ENCODE assay signal across 10 cellular contexts in genomic region chr17:19462636-19463035, GRCh38. TPM values are rescaled to one million over a fixed set of nuclear protein-coding genes. Genes with fewer than 3 reads are reported as not detected.
DNase-seq lines count a peak whose midpoint lies in the region; ATAC-seq and TF ChIP-seq lines count a peak whose summit lies in the region.
"Not testable (repeated sequence)": the region's sequence is repeated elsewhere in the genome, so short reads cannot be mapped to it uniquely, and the experiment has no call there.
"Had no signal": no experiment of that assay in that cellular context is flagged by ENCODE, and none has a peak within 500 bp of the region (broad histone marks: within the 10 kb centered on the region; RNA-seq: fewer than 3 reads in every experiment).

No MANE protein-coding gene starts in this region.

- POLR2A ChIA-PET in CD4-positive, alpha-beta T cell (lab: Charles Lee): interaction anchor here (1.0 to 4.0 kb wide), 3 partner anchors 85 to 186 kb away, joined by 4 to 17 read pairs (median 4); partner anchors contain the start of genes ALDH3A2, B9D1 and MAPK7
- POLR2A ChIA-PET in activated CD4-positive, alpha-beta T cell treated with anti-CD3 and anti-CD28 coated beads for 36 hours (lab: Charles Lee): interaction anchor here (0.8 kb wide), 1 partner anchor 25 kb away, joined by 3 read pairs; no protein-coding TSS in a partner anchor

- peak overlapping the region; percentile 92 for H3K27ac Mint-ChIP-seq in CD4-positive, alpha-beta T cell
- peak overlapping the region; percentile 62 for H3K27ac Mint-ChIP-seq in activated CD4-positive, alpha-beta T cell treated with anti-CD3 and anti-CD28 coated beads for 36 hours
- peak overlapping the region; percentile 80 for H3K27ac Mint-ChIP-seq in activated naive CD8-positive, alpha-beta T cell
- peak overlapping the region; percentile 59 to 92 for H3K27ac Mint-ChIP-seq in effector memory CD8-positive, alpha-beta T cell
- peak overlapping the region; percentile 61 for H3K27ac Mint-ChIP-seq in stimulated activated effector memory CD8-positive, alpha-beta T cell treated with anti-CD3 and anti-CD28 coated beads, Interleukin-12 subunit alpha, Interleukin-12 subunit beta, amount 100 ng/mL, for 72 hours

- not testable (repeated sequence) for H3K56ac ChIP-seq in mesendoderm (ENCODE audit: low read length)

- not testable (repeated sequence) for H3K27me3 Mint-ChIP-seq in CD4-positive, alpha-beta T cell; activated CD4-positive, alpha-beta T cell treated with anti-CD3 and anti-CD28 coated beads for 36 hours; activated naive CD8-positive, alpha-beta T cell; effector memory CD8-positive, alpha-beta T cell

- peak overlapping the region; percentile 50 for H3K4ac ChIP-seq in mesendoderm (ENCODE audit: low read depth, low read length)

- H3K23ac ChIP-seq in mesendoderm (ENCODE audit: low read length): not testable (repeated sequence)

- not testable (repeated sequence) for H3K27me3 ChIP-seq in CD4-positive, alpha-beta T cell (ENCODE audit: control insufficient read depth, insufficient read depth, low read length); mesendoderm (ENCODE audit: insufficient read depth, low read length, poor library complexity)
- peaks cover 65% of the 10 kb centered on the region for H3K27me3 ChIP-seq in MM.1S (replicated peaks; ENCODE audit: insufficient read depth, low read length)

- not testable (repeated sequence) for H3K9me2 ChIP-seq in MM.1S (replicated peaks; ENCODE audit: insufficient read depth, low read length)

- not testable (repeated sequence) for H3K36me3 ChIP-seq in MM.1S (replicated peaks; ENCODE audit: insufficient read depth, low read length); mesendoderm (ENCODE audit: control insufficient read depth, insufficient read depth, low read length)

- no CpG with 5 or more reads among the region's 6 CpGs for whole genome bisulfite sequencing in mesendoderm (ENCODE audit: extremely low coverage, insufficient coverage, low lambda C conversion rate)

- peak overlapping the region; percentile 40 for H3K4me3 Mint-ChIP-seq in CD4-positive, alpha-beta T cell
- not testable (repeated sequence) for H3K4me3 Mint-ChIP-seq in activated CD4-positive, alpha-beta T cell treated with anti-CD3 and anti-CD28 coated beads for 36 hours; activated naive CD8-positive, alpha-beta T cell
- H3K4me3 Mint-ChIP-seq in effector memory CD8-positive, alpha-beta T cell: peak overlapping the region; percentile 52 to 67
- H3K4me3 Mint-ChIP-seq in stimulated activated effector memory CD8-positive, alpha-beta T cell treated with anti-CD3 and anti-CD28 coated beads, Interleukin-12 subunit alpha, Interleukin-12 subunit beta, amount 100 ng/mL, for 72 hours: peak overlapping the region; percentile 16

- not testable (repeated sequence) for H3K9ac ChIP-seq in MM.1S (ENCODE audit: low read length); mesendoderm (ENCODE audit: low read length)

- H3F3A ChIP-seq in MM.1S (ENCODE audit: insufficient read depth, low read length): peaks cover 36% of the 10 kb centered on the region

- not testable (repeated sequence) for H3K79me1 ChIP-seq in mesendoderm (ENCODE audit: low read length)

- H3K36me3 Mint-ChIP-seq in CD4-positive, alpha-beta T cell (ENCODE audit: low read depth); activated CD4-positive, alpha-beta T cell treated with anti-CD3 and anti-CD28 coated beads for 36 hours (ENCODE audit: low read depth); activated naive CD8-positive, alpha-beta T cell; effector memory CD8-positive, alpha-beta T cell (ENCODE audit: insufficient read depth); stimulated activated effector memory CD8-positive, alpha-beta T cell treated with anti-CD3 and anti-CD28 coated beads, Interleukin-12 subunit alpha, Interleukin-12 subunit beta, amount 100 ng/mL, for 72 hours: not testable (repeated sequence)

- peak overlapping the region; percentile 44 for H2BK5ac ChIP-seq in mesendoderm (ENCODE audit: low read length)

- not testable (repeated sequence) for ATAC-seq in CD4-positive, alpha-beta T cell (ENCODE audit: poor library complexity); activated CD4-positive, alpha-beta T cell treated with anti-CD3 and anti-CD28 coated beads for 36 hours; effector memory CD8-positive, alpha-beta T cell (replicated peaks); stimulated activated effector memory CD8-positive, alpha-beta T cell treated with anti-CD3 and anti-CD28 coated beads, Interleukin-12 subunit alpha, Interleukin-12 subunit beta, amount 100 ng/mL, for 72 hours

- H3K4me3 ChIP-seq in MM.1S (ENCODE audit: low read length); mesendoderm (ENCODE audit: low read length): not testable (repeated sequence)

- not testable (repeated sequence) for H2BK15ac ChIP-seq in mesendoderm (replicated peaks; ENCODE audit: low read depth)

- H3K4me2 ChIP-seq in MM.1S (ENCODE audit: low read depth, low read length): peak overlapping the region; percentile 4; the same call in 1 of the 2 replicates
- H3K4me2 ChIP-seq in mesendoderm (ENCODE audit: low read length): not testable (repeated sequence)

- intact Hi-C loops in CD4-positive, alpha-beta T cell (cut with DNase I, micrococcal nuclease): not testable (repeated sequence)
- intact Hi-C loops in activated CD4-positive, alpha-beta T cell treated with anti-CD3 and anti-CD28 coated beads for 36 hours (cut with DNase I, micrococcal nuclease): loop anchor here in 1 of 2 experiments (2.0 kb wide), 1 partner anchor 14 kb away; no protein-coding TSS in a partner anchor

- peak overlapping the region; percentile 90 for H2BK120ac ChIP-seq in mesendoderm (ENCODE audit: low read depth, low read length)

- H3K4me1 ChIP-seq in MM.1S (ENCODE audit: low read length): peaks cover 39% of the 10 kb centered on the region
- peaks cover 24% of the 10 kb centered on the region for H3K4me1 ChIP-seq in mesendoderm (ENCODE audit: control insufficient read depth, low read depth, low read length)

- DNase-seq in CD4-positive, alpha-beta T cell; MM.1S; activated CD4-positive, alpha-beta T cell treated with anti-CD3 and anti-CD28 coated beads for 36 hours; effector memory CD8-positive, alpha-beta T cell; mesendoderm; stimulated activated effector memory CD8-positive, alpha-beta T cell treated with anti-CD3 and anti-CD28 coated beads, Interleukin-12 subunit alpha, Interleukin-12 subunit beta, amount 100 ng/mL, for 72 hours (ENCODE audit: low spot score in 2 of 2): not testable (repeated sequence)

- peak overlapping the region; percentile 0 for H3K18ac ChIP-seq in mesendoderm (ENCODE audit: low read length)

- not testable (repeated sequence) for H4K5ac ChIP-seq in mesendoderm (ENCODE audit: low read length)

- peaks cover 44% of the 10 kb centered on the region for H3K4me1 Mint-ChIP-seq in CD4-positive, alpha-beta T cell (ENCODE audit: low read depth)
- peaks cover 43% of the 10 kb centered on the region for H3K4me1 Mint-ChIP-seq in activated CD4-positive, alpha-beta T cell treated with anti-CD3 and anti-CD28 coated beads for 36 hours
- peaks cover 32% of the 10 kb centered on the region for H3K4me1 Mint-ChIP-seq in activated naive CD8-positive, alpha-beta T cell (ENCODE audit: low read depth)
- peaks cover 22 to 23% of the 10 kb centered on the region in 2 donors for H3K4me1 Mint-ChIP-seq in effector memory CD8-positive, alpha-beta T cell (ENCODE audit: low read depth in 2 of 2)
- H3K4me1 Mint-ChIP-seq in stimulated activated effector memory CD8-positive, alpha-beta T cell treated with anti-CD3 and anti-CD28 coated beads, Interleukin-12 subunit alpha, Interleukin-12 subunit beta, amount 100 ng/mL, for 72 hours: peaks cover 24% of the 10 kb centered on the region

- not testable (repeated sequence) for TF ChIP-seq CTCF in CD4-positive, alpha-beta T cell (IDR thresholded peaks at IDR 0.05); MM.1S (IDR thresholded peaks at IDR 0.05; ENCODE audit: low read length)

- CTCF ChIA-PET in CD4-positive, alpha-beta T cell (lab: Charles Lee): interaction anchor here (0.6 to 2.2 kb wide), 3 partner anchors 42 to 282 kb away, joined by 3 to 8 read pairs (median 3); partner anchors contain the start of gene B9D1
- CTCF ChIA-PET in activated CD4-positive, alpha-beta T cell treated with anti-CD3 and anti-CD28 coated beads for 36 hours (lab: Charles Lee): interaction anchor here (1.9 kb wide), 1 partner anchor 100 kb away, joined by 7 read pairs; the partner anchor contains the start of gene B9D1

- H2AK5ac ChIP-seq in mesendoderm (ENCODE audit: low read length): not testable (repeated sequence)

- H3K9me3 Mint-ChIP-seq in CD4-positive, alpha-beta T cell; activated CD4-positive, alpha-beta T cell treated with anti-CD3 and anti-CD28 coated beads for 36 hours (ENCODE audit: low read depth); activated naive CD8-positive, alpha-beta T cell (ENCODE audit: low read depth); effector memory CD8-positive, alpha-beta T cell; stimulated activated effector memory CD8-positive, alpha-beta T cell treated with anti-CD3 and anti-CD28 coated beads, Interleukin-12 subunit alpha, Interleukin-12 subunit beta, amount 100 ng/mL, for 72 hours: not testable (repeated sequence)

- H4K20me1 ChIP-seq in MM.1S (ENCODE audit: insufficient read depth, low read length): not testable (repeated sequence)

- not testable (repeated sequence) for H3K27ac ChIP-seq in CD4-positive, alpha-beta T cell (ENCODE audit: low read depth, low read length); MM.1S (ENCODE audit: low read length); mesendoderm (ENCODE audit: low read depth, low read length)

- H4K8ac ChIP-seq in mesendoderm (ENCODE audit: low read depth, low read length): not testable (repeated sequence)

- not testable (repeated sequence) for H3K9me3 ChIP-seq in CD4-positive, alpha-beta T cell (ENCODE audit: control insufficient read depth, low read length); MM.1S (replicated peaks; ENCODE audit: insufficient read depth, low read length)

- not testable (repeated sequence) for H3K79me2 ChIP-seq in MM.1S (ENCODE audit: low read length); mesendoderm (ENCODE audit: control insufficient read depth, insufficient read depth, low read length)

- not testable (repeated sequence) for H2AFZ ChIP-seq in MM.1S (ENCODE audit: low read length)

RNA-seq across cellular contexts. Expression of gene RNF112, which starts 51.6 kb away (rescaled TPM):
- 1 to 10 TPM; 1.4 to 1.5 TPM for total RNA-seq in CD4-positive, alpha-beta T cell
- under 1 TPM; 0.26 to 0.55 TPM for total RNA-seq in activated CD4-positive, alpha-beta T cell treated with anti-CD3 and anti-CD28 coated beads for 36 hours
- 1.5 TPM for polyA plus RNA-seq in mesendoderm (2013, experiment 1 of 2)
- 1.2 TPM for polyA plus RNA-seq in mesendoderm (2013, experiment 2 of 2)
- total RNA-seq: HT-29, mammary epithelial cell had no signal
- polyA plus RNA-seq: K562, mammary epithelial cell had no signal
